In genomic region chr1:54502342-54502741, GRCh38 we compare ENCODE assay signal across 1 cellular context.
TF ChIP-seq lines count a peak whose summit lies in the region.

No MANE protein-coding gene starts in this region.

TF ChIP-seq in GM23338, 12 proteins besides CTCF, POLR2A, EP300 and RAD21 (continued from another document):
- TF ChIP-seq EZH2 (IDR thresholded peaks at IDR 0.05; ENCODE audit: low read depth, unreplicated experiment): no peak
- TF ChIP-seq JUNB (IDR thresholded peaks at IDR 0.05; ENCODE audit: unreplicated experiment): no peak
- no peak for TF ChIP-seq STAT1 (IDR thresholded peaks at IDR 0.05; ENCODE audit: unreplicated experiment)
- no peak for TF ChIP-seq ZNF462 (CRISPR knock-in tag; IDR thresholded peaks at IDR 0.05)
- no peak for TF ChIP-seq ETS1 (IDR thresholded peaks at IDR 0.05)
- no peak for TF ChIP-seq REST (IDR thresholded peaks at IDR 0.05; ENCODE audit: unreplicated experiment)
- no peak for TF ChIP-seq NANOG (IDR thresholded peaks at IDR 0.05; ENCODE audit: borderline replicate concordance)
- TF ChIP-seq ZNF114 (CRISPR knock-in tag; IDR thresholded peaks at IDR 0.05): no peak
- no peak for TF ChIP-seq POLR2AphosphoS5 (IDR thresholded peaks at IDR 0.05; ENCODE audit: low read depth)
- TF ChIP-seq ZNF331 (CRISPR knock-in tag; IDR thresholded peaks at IDR 0.05; ENCODE audit: low read depth): no peak
